In the genomic region with DNA sequence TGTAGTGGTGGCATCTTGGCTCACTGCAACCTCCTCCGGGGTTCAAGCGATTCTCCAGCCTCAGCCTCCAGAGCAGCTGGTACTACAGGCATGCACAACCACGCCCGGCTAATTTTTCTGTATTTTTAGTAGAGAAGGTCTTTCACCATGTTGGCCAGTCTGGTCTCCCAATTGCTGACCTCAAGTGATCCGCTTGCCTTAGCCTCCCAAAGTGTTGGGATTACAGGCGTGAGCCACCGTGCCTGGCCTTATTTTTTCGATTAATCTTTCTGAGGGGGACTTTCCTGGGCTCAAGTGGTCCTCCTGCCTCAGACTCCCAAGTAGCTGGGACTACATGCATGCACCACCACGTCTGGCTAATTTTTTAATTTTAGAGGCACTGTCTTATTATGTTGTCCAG, we compare ENCODE assay signal across 1 cellular context.
TF ChIP-seq lines count a peak whose summit lies in the region.

No MANE protein-coding gene starts in this region.

TF ChIP-seq in GM12878, 131 proteins besides CTCF, POLR2A, EP300 and RAD21:
- TF ChIP-seq ZNF384 (IDR thresholded peaks at IDR 0.05; ENCODE audit: borderline replicate concordance, low read depth, low read length): no peak
- no peak for TF ChIP-seq KDM1A (IDR thresholded peaks at IDR 0.05; ENCODE audit: borderline replicate concordance)
- no peak for TF ChIP-seq ZNF207 (IDR thresholded peaks at IDR 0.05; ENCODE audit: borderline replicate concordance)
- no peak for TF ChIP-seq MLLT1 (IDR thresholded peaks at IDR 0.05)
- TF ChIP-seq, protein P1, sequence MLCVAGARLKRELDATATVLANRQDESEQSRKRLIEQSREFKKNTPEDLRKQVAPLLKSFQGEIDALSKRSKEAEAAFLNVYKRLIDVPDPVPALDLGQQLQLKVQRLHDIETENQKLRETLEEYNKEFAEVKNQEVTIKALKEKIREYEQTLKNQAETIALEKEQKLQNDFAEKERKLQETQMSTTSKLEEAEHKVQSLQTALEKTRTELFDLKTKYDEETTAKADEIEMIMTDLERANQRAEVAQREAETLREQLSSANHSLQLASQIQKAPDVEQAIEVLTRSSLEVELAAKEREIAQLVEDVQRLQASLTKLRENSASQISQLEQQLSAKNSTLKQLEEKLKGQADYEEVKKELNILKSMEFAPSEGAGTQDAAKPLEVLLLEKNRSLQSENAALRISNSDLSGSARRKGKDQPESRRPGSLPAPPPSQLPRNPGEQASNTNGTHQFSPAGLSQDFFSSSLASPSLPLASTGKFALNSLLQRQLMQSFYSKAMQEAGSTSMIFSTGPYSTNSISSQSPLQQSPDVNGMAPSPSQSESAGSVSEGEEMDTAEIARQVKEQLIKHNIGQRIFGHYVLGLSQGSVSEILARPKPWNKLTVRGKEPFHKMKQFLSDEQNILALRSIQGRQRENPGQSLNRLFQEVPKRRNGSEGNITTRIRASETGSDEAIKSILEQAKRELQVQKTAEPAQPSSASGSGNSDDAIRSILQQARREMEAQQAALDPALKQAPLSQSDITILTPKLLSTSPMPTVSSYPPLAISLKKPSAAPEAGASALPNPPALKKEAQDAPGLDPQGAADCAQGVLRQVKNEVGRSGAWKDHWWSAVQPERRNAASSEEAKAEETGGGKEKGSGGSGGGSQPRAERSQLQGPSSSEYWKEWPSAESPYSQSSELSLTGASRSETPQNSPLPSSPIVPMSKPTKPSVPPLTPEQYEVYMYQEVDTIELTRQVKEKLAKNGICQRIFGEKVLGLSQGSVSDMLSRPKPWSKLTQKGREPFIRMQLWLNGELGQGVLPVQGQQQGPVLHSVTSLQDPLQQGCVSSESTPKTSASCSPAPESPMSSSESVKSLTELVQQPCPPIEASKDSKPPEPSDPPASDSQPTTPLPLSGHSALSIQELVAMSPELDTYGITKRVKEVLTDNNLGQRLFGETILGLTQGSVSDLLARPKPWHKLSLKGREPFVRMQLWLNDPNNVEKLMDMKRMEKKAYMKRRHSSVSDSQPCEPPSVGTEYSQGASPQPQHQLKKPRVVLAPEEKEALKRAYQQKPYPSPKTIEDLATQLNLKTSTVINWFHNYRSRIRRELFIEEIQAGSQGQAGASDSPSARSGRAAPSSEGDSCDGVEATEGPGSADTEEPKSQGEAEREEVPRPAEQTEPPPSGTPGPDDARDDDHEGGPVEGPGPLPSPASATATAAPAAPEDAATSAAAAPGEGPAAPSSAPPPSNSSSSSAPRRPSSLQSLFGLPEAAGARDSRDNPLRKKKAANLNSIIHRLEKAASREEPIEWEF (IDR thresholded peaks at IDR 0.05; ENCODE audit: insufficient replicate concordance, low read depth, low read length): no peak
- no peak for TF ChIP-seq POLR2AphosphoS5 (IDR thresholded peaks at IDR 0.05; ENCODE audit: low read length)
- TF ChIP-seq MEF2B (IDR thresholded peaks at IDR 0.05; ENCODE audit: partially characterized antibody, poor library complexity, severe bottlenecking): no peak
- TF ChIP-seq E2F8 (IDR thresholded peaks at IDR 0.05; ENCODE audit: low read depth, partially characterized antibody): no peak
- no peak for TF ChIP-seq ESRRA (IDR thresholded peaks at IDR 0.05; ENCODE audit: low read length)
- TF ChIP-seq RB1 (IDR thresholded peaks at IDR 0.05; ENCODE audit: borderline replicate concordance): no peak
- no peak for TF ChIP-seq SP1 (IDR thresholded peaks at IDR 0.05; ENCODE audit: low read depth, low read length)
- no peak for TF ChIP-seq E2F4 (IDR thresholded peaks at IDR 0.05; ENCODE audit: low read depth, low read length)
- TF ChIP-seq IKZF1 (conservative IDR thresholded peaks at IDR 0.05): no peak
- no peak for TF ChIP-seq BCL11A (IDR thresholded peaks at IDR 0.05; ENCODE audit: low read depth, low read length)
- TF ChIP-seq ZNF24 (IDR thresholded peaks at IDR 0.05): no peak
